9 cellular contexts compared by ENCODE assay signal in the genomic region with DNA sequence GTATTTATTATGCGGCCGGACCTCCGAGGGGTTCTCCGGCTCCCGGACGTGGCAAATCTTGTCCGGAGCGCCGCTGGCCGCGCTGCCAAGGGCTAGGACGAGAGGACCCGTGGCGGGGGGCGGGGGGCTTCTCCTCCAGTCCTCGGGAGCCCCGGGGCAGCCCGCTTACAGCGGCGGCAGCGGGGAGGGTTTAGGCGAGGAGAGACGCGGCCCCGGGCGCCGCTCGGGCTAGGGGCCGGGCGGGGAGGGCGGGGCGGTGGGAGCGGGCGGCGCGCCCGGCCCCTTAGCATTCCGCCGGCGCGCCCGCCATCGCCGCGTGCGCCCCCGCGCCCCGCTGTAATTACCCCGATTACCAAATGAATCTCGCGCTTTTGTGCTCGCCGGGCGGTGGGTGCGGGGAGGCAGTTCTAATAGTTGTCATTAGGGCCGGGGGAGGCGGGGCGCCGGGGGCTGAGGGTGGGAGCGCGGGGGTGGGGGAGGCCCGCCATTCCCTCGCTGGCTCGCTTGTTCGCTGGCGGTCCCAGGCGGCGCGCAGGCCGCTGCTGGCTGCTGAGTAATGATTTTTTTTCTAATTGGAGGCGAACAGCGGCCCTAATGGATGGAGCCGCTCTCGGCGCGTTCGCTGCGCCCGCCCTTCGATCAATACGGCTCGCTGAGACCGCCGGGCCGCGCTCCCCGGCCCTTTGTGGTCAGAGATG.
A peak's percentile ranks its signal among the peaks of the same experiment; 100 is the strongest.
DNase-seq lines count a peak whose midpoint lies in the region; ATAC-seq, FAIRE-seq and TF ChIP-seq lines count a peak whose summit lies in the region.
"Had no signal": no experiment of that assay in that cellular context is flagged by ENCODE, and none has a peak within 500 bp of the region (broad histone marks: within the 10 kb centered on the region; RNA-seq: fewer than 3 reads in every experiment).

No MANE protein-coding gene starts in this region.

- peak overlapping the region; percentile 93 for H3K4me2 ChIP-seq in A549

- no peaks in the 10 kb centered on the region for H3K9me3 ChIP-seq in A549
- H3K9me3 ChIP-seq in HAP-1 = no peaks in the 10 kb centered on the region; the same call in 1 of the 2 replicates

- H3K27ac ChIP-seq in A549 = peak overlapping the region; percentile 77 to 92

- no peak for TF ChIP-seq CTCF in A549 (IDR thresholded peaks at IDR 0.05)

- H3K4me1 ChIP-seq in A549 (peaks cover 16% of the 10 kb centered on the region; the same call in 1 of the 3 replicates), HAP-1 (peaks cover 17% of the 10 kb centered on the region)

- no peak for TF ChIP-seq EP300 in A549 (IDR thresholded peaks at IDR 0.05)

- CTCF ChIA-PET in A549 (lab: Yijun Ruan, JAX) = no interaction called here

- no peaks in the 10 kb centered on the region for H3K36me3 ChIP-seq in HAP-1 (replicated peaks)

- in situ Hi-C loops in HAP-1 (cut with MboI; ENCODE audit: low sequenced_read_pairs) = no loop called here

- FAIRE-seq in A549 (lab: Jason Lieb, UNC) = no peak
- FAIRE-seq: GM12878 had no signal

- WGBS in A549 (ENCODE audit: missing lambda C conversion rate) = 57% methylated on average over 35 of the region's 88 CpGs

- POLR2A ChIA-PET in A549 (lab: Yijun Ruan, JAX) = no interaction called here

- no peak for TF ChIP-seq RAD21 in A549 (conservative IDR thresholded peaks at IDR 0.05 in 1 of 2, IDR thresholded peaks at IDR 0.05 in 1 of 2)

- intact Hi-C loops in left ventricle myocardium superior (cut with micrococcal nuclease) = no loop called here

- H3K4me3 ChIP-seq in A549 (peak overlapping the region; percentile 63), HAP-1 (peak overlapping the region; percentile 30)
- H3K4me3 ChIP-seq: GM12878 had no signal

- peak in 1 of 2 experiments; percentile 33 for DNase-seq in A549 (ENCODE audit: low read depth in 1 of 2, low spot score in 1 of 2)
- peak; percentile 15 to 69 for DNase-seq in HAP-1 (ENCODE audit: low spot score in 2 of 2)
- peak; percentile 15 to 20 for DNase-seq in activated CD8-positive, alpha-beta memory T cell treated with anti-CD3 and anti-CD28 coated beads for 4 hours (ENCODE audit: low read depth in 2 of 2)
- DNase-seq in left ventricle myocardium superior = peak; percentile 59
- peak; percentile 35 to 42 for DNase-seq in stimulated activated CD4-positive, alpha-beta T cell treated with anti-CD3 and anti-CD28 coated beads, Interleukin-2, amount 100 ng/mL, for 24 hours

- peak in 1 of 2 experiments; percentile 68; a peak in 3 of 6 replicates for ATAC-seq in A549
- ATAC-seq in left ventricle myocardium superior = peak; percentile 77
- no peak for ATAC-seq in GM18520 (IDR thresholded peaks at IDR 0.05; ENCODE audit: unreplicated experiment)
- ATAC-seq in GM18505 (IDR thresholded peaks at IDR 0.05; ENCODE audit: unreplicated experiment) = no peak
- ATAC-seq in HG03025 (IDR thresholded peaks at IDR 0.05; ENCODE audit: low FRiP score, unreplicated experiment) = no peak
- ATAC-seq: GM12878 had no signal

- no peak for TF ChIP-seq POLR2A in A549 (IDR thresholded peaks at IDR 0.05; ENCODE audit: low read length)
- TF ChIP-seq POLR2A in GM18505 (IDR thresholded peaks at IDR 0.05; ENCODE audit: borderline replicate concordance, extremely low read depth, insufficient read depth, insufficient read length) = no peak

- no peaks in the 10 kb centered on the region for H3K27me3 ChIP-seq in HAP-1 (ENCODE audit: low read depth)

TF ChIP-seq in A549, 52 proteins besides CTCF, POLR2A, EP300 and RAD21:
- TF ChIP-seq ZSCAN20 (CRISPR knock-in tag; IDR thresholded peaks at IDR 0.05) = no peak
- TF ChIP-seq, protein P1, sequence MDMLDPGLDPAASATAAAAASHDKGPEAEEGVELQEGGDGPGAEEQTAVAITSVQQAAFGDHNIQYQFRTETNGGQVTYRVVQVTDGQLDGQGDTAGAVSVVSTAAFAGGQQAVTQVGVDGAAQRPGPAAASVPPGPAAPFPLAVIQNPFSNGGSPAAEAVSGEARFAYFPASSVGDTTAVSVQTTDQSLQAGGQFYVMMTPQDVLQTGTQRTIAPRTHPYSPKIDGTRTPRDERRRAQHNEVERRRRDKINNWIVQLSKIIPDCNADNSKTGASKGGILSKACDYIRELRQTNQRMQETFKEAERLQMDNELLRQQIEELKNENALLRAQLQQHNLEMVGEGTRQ (IDR thresholded peaks at IDR 0.05) = no peak
- TF ChIP-seq, protein P2, sequence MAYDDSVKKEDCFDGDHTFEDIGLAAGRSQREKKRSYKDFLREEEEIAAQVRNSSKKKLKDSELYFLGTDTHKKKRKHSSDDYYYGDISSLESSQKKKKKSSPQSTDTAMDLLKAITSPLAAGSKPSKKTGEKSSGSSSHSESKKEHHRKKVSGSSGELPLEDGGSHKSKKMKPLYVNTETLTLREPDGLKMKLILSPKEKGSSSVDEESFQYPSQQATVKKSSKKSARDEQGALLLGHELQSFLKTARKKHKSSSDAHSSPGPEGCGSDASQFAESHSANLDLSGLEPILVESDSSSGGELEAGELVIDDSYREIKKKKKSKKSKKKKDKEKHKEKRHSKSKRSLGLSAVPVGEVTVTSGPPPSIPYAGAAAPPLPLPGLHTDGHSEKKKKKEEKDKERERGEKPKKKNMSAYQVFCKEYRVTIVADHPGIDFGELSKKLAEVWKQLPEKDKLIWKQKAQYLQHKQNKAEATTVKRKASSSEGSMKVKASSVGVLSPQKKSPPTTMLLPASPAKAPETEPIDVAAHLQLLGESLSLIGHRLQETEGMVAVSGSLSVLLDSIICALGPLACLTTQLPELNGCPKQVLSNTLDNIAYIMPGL (CRISPR knock-in tag; IDR thresholded peaks at IDR 0.05; ENCODE audit: borderline replicate concordance) = no peak
- no peak for TF ChIP-seq KDM5A (IDR thresholded peaks at IDR 0.05)
- no peak for TF ChIP-seq JUN (IDR thresholded peaks at IDR 0.05)
- TF ChIP-seq HOXB13 (CRISPR knock-in tag; IDR thresholded peaks at IDR 0.05; ENCODE audit: low read depth) = no peak
- no peak for TF ChIP-seq POLR2AphosphoS2 (conservative IDR thresholded peaks at IDR 0.05; ENCODE audit: low read length)
TF ChIP-seq in A549: peak in this region for 0.
